8 cellular contexts compared by ENCODE assay signal in genomic region chr9:94726495-94727191, GRCh38. TPM values are rescaled to one million over a fixed set of nuclear protein-coding genes. Genes with fewer than 3 reads are reported as not detected.
DNase-seq lines count a peak whose midpoint lies in the region; ATAC-seq, FAIRE-seq and TF ChIP-seq lines count a peak whose summit lies in the region.

Gene AOPEP, plus strand, starts transcription at chr9:94726699. Its CDS starts 33,085 bp downstream, at chr9:94759784.

- no peak for TF ChIP-seq CTCF in WERI-Rb-1 (IDR thresholded peaks at IDR 0.05; ENCODE audit: low read depth, low read length)
- TF ChIP-seq CTCF in bronchial epithelial cell (IDR thresholded peaks at IDR 0.05; ENCODE audit: insufficient read depth, low read length, severe bottlenecking): no peak

- peak; percentile 93 for DNase-seq in ACHN
- peak; percentile 96 for DNase-seq in NCI-H2227 (lab: John Stamatoyannopoulos, UW; ENCODE audit: unreplicated experiment)
- DNase-seq in WERI-Rb-1: peak; percentile 99
- peak; percentile 85 for DNase-seq in bronchial epithelial cell (ENCODE audit: low read depth)
- peak; percentile 100 for DNase-seq in iPS-NIHi11 (ENCODE audit: low spot score)
- peak; percentile 97 for DNase-seq in small intestine

- FAIRE-seq in bronchial epithelial cell (lab: Jason Lieb, UNC) (no peak), small intestine (lab: Jason Lieb, UNC) (no peak)

- in situ Hi-C loops in ACHN (cut with HindIII; ENCODE audit: low pct_ligation_motif_present, low pct_unique_long_range_greater_than_20kb, low sequenced_read_pairs): no loop called here

- H3K27ac ChIP-seq in WERI-Rb-1: peak within 1 kb of the TSS; percentile 48
- H3K27ac ChIP-seq in small intestine (ENCODE audit: low read depth in 1 of 2, low read length in 1 of 2): peak within 1 kb of the TSS; percentile 89 to 93

- peak within 1 kb of the TSS; percentile 70 for H3K4me3 ChIP-seq in WERI-Rb-1 (ENCODE audit: low read depth, low read length)
- H3K4me3 ChIP-seq in bronchial epithelial cell (ENCODE audit: low read depth, low read length): peak within 1 kb of the TSS; percentile 80
- H3K4me3 ChIP-seq in small intestine (ENCODE audit: low read depth in 1 of 2, low read length in 2 of 2): peak within 1 kb of the TSS; percentile 66 to 83

- H3K4me1 ChIP-seq in small intestine (ENCODE audit: control insufficient read depth in 2 of 2, insufficient read depth in 1 of 2, low read depth in 1 of 2, low read length in 1 of 2): no peaks in the 10 kb centered on the region

- no peaks in the 10 kb centered on the region for H3K27me3 ChIP-seq in WERI-Rb-1 (ENCODE audit: insufficient read depth, low read depth, severe bottlenecking)
- no peaks in the 10 kb centered on the region for H3K27me3 ChIP-seq in bronchial epithelial cell (ENCODE audit: control insufficient read depth, insufficient read depth, low read length)
- H3K27me3 ChIP-seq in small intestine (ENCODE audit: control insufficient read depth in 2 of 2, insufficient read depth in 2 of 2, low read length in 2 of 2): no peaks in the 10 kb centered on the region

- no peaks in the 10 kb centered on the region for H3K36me3 ChIP-seq in WERI-Rb-1
- no peaks in the 10 kb centered on the region for H3K36me3 ChIP-seq in bronchial epithelial cell (ENCODE audit: control insufficient read depth, insufficient read depth, low read length)
- H3K36me3 ChIP-seq in small intestine (ENCODE audit: control insufficient read depth in 2 of 2, insufficient read depth in 2 of 2, low read length in 2 of 2): no peaks in the 10 kb centered on the region

- ATAC-seq in GM18873 (IDR thresholded peaks at IDR 0.05; ENCODE audit: low FRiP score, unreplicated experiment): peak; percentile 88
- ATAC-seq in HG03139 (IDR thresholded peaks at IDR 0.05; ENCODE audit: unreplicated experiment): peak; percentile 95

- WGBS in small intestine, 3 donors: 0% methylated on average over 44 to 52 of the region's 52 CpGs

- H3K9me3 ChIP-seq in WERI-Rb-1 (ENCODE audit: severe bottlenecking) (no peaks in the 10 kb centered on the region), small intestine (ENCODE audit: control insufficient read depth, low read depth) (no peaks in the 10 kb centered on the region)

RNA-seq across cellular contexts. Expression of gene AOPEP, which starts in this region (rescaled TPM):
- total RNA-seq in bronchial epithelial cell: 75.4 and 91.1 TPM in 2 replicates
- polyA plus RNA-seq in small intestine: 10 to 100 TPM; 28.1 to 34.7 (median 28.6) TPM

Comparison
In these comparisons a context has a peak if more than half of its experiments do, and no peak if none do; other contexts are left out.
1. Peak in every context shown above with its lines: DNase-seq, ATAC-seq, H3K4me3 ChIP-seq and H3K27ac ChIP-seq.